In the genomic region with DNA sequence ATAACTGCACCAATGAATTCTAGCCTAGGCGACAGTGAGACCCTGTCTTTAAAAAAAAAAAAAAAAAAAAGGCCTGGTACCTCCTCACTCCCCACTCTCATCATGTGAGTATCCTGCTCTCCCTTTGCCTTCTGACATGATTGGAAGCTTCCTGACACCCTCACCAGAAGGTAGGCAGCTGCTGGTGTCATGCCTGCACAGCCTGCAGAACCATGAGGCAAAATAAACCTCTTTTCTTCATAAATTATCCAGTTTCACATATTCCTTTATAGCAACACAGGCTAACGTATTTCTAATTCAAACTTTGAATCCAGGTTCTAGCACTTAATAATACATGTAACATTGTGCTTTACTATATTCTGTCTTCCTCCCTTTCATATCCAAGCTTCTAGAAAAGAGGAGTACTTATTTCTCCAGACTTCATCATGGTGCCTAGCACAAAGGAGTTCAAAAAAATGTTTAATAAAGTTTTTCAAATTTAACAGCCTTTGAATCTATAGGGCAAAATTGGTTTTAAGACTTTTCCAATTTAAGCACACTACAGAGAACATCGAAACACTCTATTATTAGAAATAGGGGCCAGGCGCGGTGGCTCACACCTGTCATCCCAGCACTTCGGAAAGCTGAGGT, we compare ENCODE assay signal across 24 cellular contexts. TPM values are rescaled to one million over a fixed set of nuclear protein-coding genes. Genes with fewer than 3 reads are reported as not detected.
DNase-seq lines count a peak whose midpoint lies in the region; ATAC-seq, FAIRE-seq and TF ChIP-seq lines count a peak whose summit lies in the region.
"Had no signal": no experiment of that assay in that cellular context is flagged by ENCODE, and none has a peak within 500 bp of the region (broad histone marks: within the 10 kb centered on the region; RNA-seq: fewer than 3 reads in every experiment).

No MANE protein-coding gene starts in this region.

- H3K79me1 ChIP-seq in trophoblast cell (ENCODE audit: low read length) = peaks cover 3% of the 10 kb centered on the region

- H3K27ac ChIP-seq in left ventricle myocardium inferior (replicated peaks) (peak overlapping the region; percentile 30), GM12878 (ENCODE audit: control insufficient read depth, insufficient read depth) (no peak overlapping the region), trophoblast cell (ENCODE audit: low read depth, low read length) (no peak overlapping the region), gastroesophageal sphincter (peak overlapping the region in 1 of 4 donors; percentile 35)
- H3K27ac ChIP-seq: A549, C4-2B, PC-9, RWPE1 had no signal

- no peak overlapping the region for H3K14ac ChIP-seq in trophoblast cell (ENCODE audit: low read length)

- H3K36me3 ChIP-seq in left ventricle myocardium inferior = peaks cover 13% of the 10 kb centered on the region
- peaks cover 2 to 11% of the 10 kb centered on the region in 2 experiments; a peak in 3 of 4 replicates for H3K36me3 ChIP-seq in GM12878 (ENCODE audit: control insufficient read depth in 2 of 2, insufficient read depth in 2 of 2, low read length in 1 of 2)
- peaks cover 2 to 17% of the 10 kb centered on the region in 2 experiments for H3K36me3 ChIP-seq in trophoblast cell (ENCODE audit: control insufficient read depth in 1 of 2, insufficient read depth in 2 of 2, low read length in 2 of 2)
- H3K36me3 ChIP-seq in gastroesophageal sphincter = peaks cover 0 to 12% of the 10 kb centered on the region in 2 donors

- H3K4ac ChIP-seq in trophoblast cell (ENCODE audit: low read depth, low read length) = peak overlapping the region; percentile 86

- H3K9ac ChIP-seq in GM12878 (ENCODE audit: control insufficient read depth, insufficient read depth, low read length) = no peak overlapping the region
- no peak overlapping the region for H3K9ac ChIP-seq in trophoblast cell (ENCODE audit: low read length)

- TSS peak; percentile 9 for BruUV-seq in GM12878 (replicated peaks; lab: Mats Ljungman, UMichigan)

- H3K18ac ChIP-seq in trophoblast cell (ENCODE audit: low read length) = no peak overlapping the region

- no peak overlapping the region for H3K4me2 ChIP-seq in GM12878 (ENCODE audit: control insufficient read depth, insufficient read depth)
- H3K4me2 ChIP-seq in trophoblast cell (ENCODE audit: low read length) = no peak overlapping the region
- H3K4me2 ChIP-seq: A549, PC-9 had no signal

- POLR2A ChIA-PET in HEK293T (lab: Yijun Ruan, JAX) = no interaction called here
- POLR2A ChIA-PET in GM12878 (lab: Charles Lee) = interaction anchor here (1.4 kb wide), 1 partner anchor 28 kb away, joined by 4 read pairs; no protein-coding TSS in a partner anchor

- TF ChIP-seq CTCF in left ventricle myocardium inferior (IDR thresholded peaks at IDR 0.05; ENCODE audit: borderline replicate concordance) (no peak), GM12878 (IDR thresholded peaks at IDR 0.05 in 2 of 3, conservative IDR thresholded peaks at IDR 0.05 in 1 of 3; ENCODE audit: control insufficient read depth in 2 of 3, extremely low read depth in 1 of 3, insufficient read depth in 1 of 3, low read depth in 3 of 3, low read length in 3 of 3) (no peak), gastroesophageal sphincter (IDR thresholded peaks at IDR 0.05) (no peak)

- no peak for TF ChIP-seq RAD21 in GM12878 (IDR thresholded peaks at IDR 0.05; ENCODE audit: insufficient read depth, low read depth, low read length)

- H4K20me1 ChIP-seq in GM12878 (ENCODE audit: control insufficient read depth, insufficient read depth) = no peaks in the 10 kb centered on the region

- FAIRE-seq in GM12878 (lab: Jason Lieb, UNC) = no peak
- FAIRE-seq: A549, G401.6 had no signal

- no peak overlapping the region for H2AK5ac ChIP-seq in trophoblast cell (ENCODE audit: low read length)

- CTCF ChIA-PET in HEK293T (lab: Yijun Ruan, JAX) (no interaction called here), GM12878 (lab: Yijun Ruan, JAX) (interaction anchor here (0.6 to 1.7 kb wide), 2 partner anchors 19 to 46 kb away, joined by 4 to 10 read pairs; no protein-coding TSS in a partner anchor)

- no peak overlapping the region for H3K23ac ChIP-seq in trophoblast cell (ENCODE audit: low read length)

- no peak overlapping the region for H4K91ac ChIP-seq in trophoblast cell (ENCODE audit: low read depth, low read length)

- no peak overlapping the region for H4K12ac ChIP-seq in trophoblast cell (ENCODE audit: low read depth, low read length)

- H2BK12ac ChIP-seq in trophoblast cell (ENCODE audit: low read length) = no peak overlapping the region

- H3K79me2 ChIP-seq in GM12878 (ENCODE audit: control insufficient read depth, insufficient read depth, low read length) = peaks cover 87% of the 10 kb centered on the region
- H3K79me2 ChIP-seq in trophoblast cell (ENCODE audit: control insufficient read depth, insufficient read depth, low read length, poor library complexity) = peaks cover 17% of the 10 kb centered on the region

- H2BK120ac ChIP-seq in trophoblast cell (ENCODE audit: insufficient read depth, low read length, poor library complexity) = no peak overlapping the region

- H3K4me3 ChIP-seq in left ventricle myocardium inferior (no peak overlapping the region), GM12878 (no peak overlapping the region), trophoblast cell (ENCODE audit: low read depth, low read length) (no peak overlapping the region), gastroesophageal sphincter (no peak overlapping the region)
- H3K4me3 ChIP-seq: A549, HAP-1, PC-9 had no signal

- H3K27me3 ChIP-seq in left ventricle myocardium inferior (ENCODE audit: low read depth) (no peaks in the 10 kb centered on the region), GM12878 (replicated peaks in 1 of 2; ENCODE audit: control insufficient read depth in 2 of 2, insufficient read depth in 2 of 2, low read length in 1 of 2) (no peaks in the 10 kb centered on the region), trophoblast cell (ENCODE audit: insufficient read depth, low read length) (no peaks in the 10 kb centered on the region), gastroesophageal sphincter (no peaks in the 10 kb centered on the region)

- intact Hi-C loops in left ventricle myocardium inferior (cut with micrococcal nuclease) (no loop called here), Right ventricle myocardium superior (cut with DNase I) (no loop called here), GM12878 (cut with micrococcal nuclease; ENCODE audit: unreplicated experiment) (no loop called here)

- no peak for TF ChIP-seq POLR2A in GM12878 (IDR thresholded peaks at IDR 0.05; ENCODE audit: low read depth, low read length)
- TF ChIP-seq POLR2A in gastroesophageal sphincter (IDR thresholded peaks at IDR 0.05) = no peak

- ATAC-seq in Right ventricle myocardium superior (ENCODE audit: poor library complexity) = no peak
- ATAC-seq in GM12878 = no peak
- no peak for ATAC-seq in gastroesophageal sphincter
- no peak for ATAC-seq in GM21737 (IDR thresholded peaks at IDR 0.05; ENCODE audit: unreplicated experiment)
- no peak for ATAC-seq in HG02973 (IDR thresholded peaks at IDR 0.05; ENCODE audit: unreplicated experiment)
- ATAC-seq: A549 had no signal

- DNase-seq in left ventricle myocardium inferior (no peak), Right ventricle myocardium superior (no peak), HEK293T (ENCODE audit: extremely low spot score) (no peak), GM12878 (ENCODE audit: low read depth, low spot score) (no peak), trophoblast cell (no peak)
- DNase-seq: Calu3; CD8-positive, alpha-beta memory T cell; GOT3; NCI-H1092; NCI-H1417 treated with DMSO at 0.1 percent for 48 hours; NCI-H187 treated with DMSO at 0.1 percent for 48 hours; NCI-H345; NCI-H510A treated with DMSO at 0.1 percent for 48 hours; PC-9; SHP77 treated with DMSO at 0.1 percent for 48 hours; T-helper 1 cell had no signal

- peaks cover 86% of the 10 kb centered on the region for H3K4me1 ChIP-seq in left ventricle myocardium inferior
- no peaks in the 10 kb centered on the region for H3K4me1 ChIP-seq in GM12878 (ENCODE audit: control insufficient read depth, insufficient read depth, low read length)
- H3K4me1 ChIP-seq in trophoblast cell (ENCODE audit: control insufficient read depth in 1 of 2, insufficient read depth in 2 of 2, low read length in 2 of 2) = peaks cover 3 to 4% of the 10 kb centered on the region in 2 experiments
- peaks cover 0 to 92% (median 14%) of the 10 kb centered on the region in 3 donors for H3K4me1 ChIP-seq in gastroesophageal sphincter

- H2AFZ ChIP-seq in GM12878 (ENCODE audit: control insufficient read depth, low read depth, low read length) (no peak overlapping the region), trophoblast cell (ENCODE audit: insufficient read depth, low read length, poor library complexity) (no peak overlapping the region)
- H2AFZ ChIP-seq: PC-9 had no signal

- WGBS in GM12878 (ENCODE audit: insufficient coverage, insufficient replicate concordance, low lambda C conversion rate, missing lambda C conversion rate) = 99% methylated on average over 5 of the region's 6 CpGs
- WGBS in trophoblast cell (ENCODE audit: extremely low coverage, insufficient coverage, insufficient read length) = no CpG with 5 or more reads among the region's 6 CpGs
- 100% methylated on average over 2 to 5 of the region's 6 CpGs for WGBS in gastroesophageal sphincter (ENCODE audit: low coverage in 1 of 2), 2 donors

- H2BK5ac ChIP-seq in trophoblast cell (ENCODE audit: low read depth, low read length, poor library complexity) = no peak overlapping the region

- in situ Hi-C loops in GM12878 (cut with MboI) = no loop called here

- TF ChIP-seq EP300 in GM12878 (IDR thresholded peaks at IDR 0.05; ENCODE audit: borderline replicate concordance in 1 of 2, control insufficient read depth in 1 of 2, low read depth in 2 of 2, low read length in 2 of 2) = no peak
- no peak for TF ChIP-seq EP300 in gastroesophageal sphincter (IDR thresholded peaks at IDR 0.05)

- H4K8ac ChIP-seq in trophoblast cell (ENCODE audit: low read depth, low read length) = no peak overlapping the region

- RAD21 ChIA-PET in GM12878 (lab: Charles Lee; ENCODE audit: unreplicated experiment) = no interaction called here

- SMC1A ChIA-PET in GM12878 (lab: Charles Lee; ENCODE audit: uncharacterized antibody, unreplicated experiment) = no interaction called here

- no peaks in the 10 kb centered on the region for H3K9me3 ChIP-seq in left ventricle myocardium inferior (replicated peaks)
- H3K9me3 ChIP-seq in GM12878 (replicated peaks; ENCODE audit: control insufficient read depth, insufficient read depth, low read length) = peaks cover 14% of the 10 kb centered on the region
- H3K9me3 ChIP-seq in trophoblast cell (ENCODE audit: insufficient read depth, low read depth, low read length) = no peaks in the 10 kb centered on the region
- H3K9me3 ChIP-seq in gastroesophageal sphincter = no peaks in the 10 kb centered on the region
- H3K9me3 ChIP-seq: HAP-1 had no signal

RNA-seq across cellular contexts. Expression of a gene that starts 5.6 kb away (rescaled TPM):
- total RNA-seq in left ventricle myocardium inferior (20.8 TPM), Right ventricle myocardium superior (19.7 TPM), GM12878 (2014; rRNA removed) (25.5 and 25.6 TPM in 2 replicates), GM12878 (2014; rRNA removed; fragmentation: Illumina TruSeq; extraction: Trizol) (45.5 and 51.1 TPM in 2 replicates), GM12878 (2021) (27.1 and 29.3 TPM in 2 replicates), gastroesophageal sphincter (10 to 100 TPM; 37.4 to 69.6 (median 45.2) TPM)
- total RNA-seq in GM12878 (2013; cell fraction: nucleolus; rRNA removed) = 89.4 and 97.5 TPM in 2 replicates
- polyA plus RNA-seq in GM12878 (2011; ENCODE audit: low read depth) = 8.5 TPM
- polyA plus RNA-seq in GM12878 (2011; rRNA removed) (19.4 and 27.7 TPM in 2 replicates), GM12878 (2014; fragmentation: Illumina TruSeq; extraction: Trizol) (44.3 and 56.5 TPM in 2 replicates), GM12878 (2014; fragmentation: Nextera tagmentation; extraction: Ambion mirVana) (1 to 10 TPM; 3.4 to 5.3 TPM), GM12878 (2014; rRNA removed) (15.4 and 17.2 TPM in 2 replicates), GM12878 (2016; fragmentation: Nextera tagmentation; extraction: Ambion mirVana) (10 to 100 TPM; 15.5 to 16.1 TPM)
- 8.1 and 8.8 TPM in 2 replicates for polyA plus RNA-seq in GM12878 (2011; cell fraction: cytosol; rRNA removed)
- 21.9 and 23.1 TPM in 2 replicates for polyA plus RNA-seq in GM12878 (2011; cell fraction: nucleus; rRNA removed)
- polyA plus RNA-seq in GM12878 (2012) = 12.9 and 15.6 TPM in 2 replicates
- 31.7 and 43.8 TPM in 2 replicates for polyA minus RNA-seq in GM12878 (2011; rRNA and poly(A)+ RNA removed)
- polyA minus RNA-seq in GM12878 (2011; cell fraction: cytosol; rRNA and poly(A)+ RNA removed) = 18.3 and 19.2 TPM in 2 replicates
- polyA minus RNA-seq in GM12878 (2011; cell fraction: nucleus; rRNA and poly(A)+ RNA removed) = 30.6 and 47.7 TPM in 2 replicates
- polyA plus RNA-seq in trophoblast cell (2013) = 29.1 and 29.5 TPM in 2 replicates
